Comparison of ENCODE assay signal across 14 cellular contexts in genomic region chr2:210727549-210727948, GRCh38.
"Had no signal": no experiment of that assay in that cellular context is flagged by ENCODE, and none has a peak within 500 bp of the region (broad histone marks: within the 10 kb centered on the region; RNA-seq: fewer than 3 reads in every experiment).

No MANE protein-coding gene starts in this region.

- H3K4me1 Mint-ChIP-seq: activated naive CD4-positive, alpha-beta T cell treated with anti-CD3 and anti-CD28 coated beads, Interleukin-2, amount 10 ng/mL, durations not matched to agents 7 days and 5 days; stimulated activated naive B cell treated with anti-CD40 and anti-IgM and Interleukin-4, amounts not matched to agents 10 μg/mL and 1 μg/mL and 100 μg/mL, for 72 hours had no signal

- H3K4me1 ChIP-seq: esophagus muscularis mucosa, right atrium auricular region, tibial artery, vagina had no signal

- H3K27ac ChIP-seq: esophagus muscularis mucosa, right atrium auricular region, tibial artery, vagina had no signal

- H3K4me3 Mint-ChIP-seq: activated naive CD4-positive, alpha-beta T cell treated with anti-CD3 and anti-CD28 coated beads, Interleukin-2, amount 10 ng/mL, durations not matched to agents 7 days and 5 days; mesothelial cell of epicardium; stimulated activated naive B cell treated with anti-CD40 and anti-IgM and Interleukin-4, amounts not matched to agents 10 μg/mL and 1 μg/mL and 100 μg/mL, for 72 hours had no signal

- ATAC-seq: activated CD4-positive, CD25-positive, alpha-beta regulatory T cell treated with anti-CD3 and anti-CD28 coated beads, Interleukin-2, amount 50 U/mL, for 24 hours; stimulated activated naive B cell treated with anti-CD40 and anti-IgM and Interleukin-4, amounts not matched to agents 10 μg/mL and 1 μg/mL and 100 μg/mL, for 72 hours had no signal

- H3K27me3 ChIP-seq: esophagus muscularis mucosa, right atrium auricular region, tibial artery, vagina had no signal

- DNase-seq: activated CD4-positive, alpha-beta T cell treated with anti-CD3 and anti-CD28 coated beads, Interleukin-2, amount 50 U/mL, for 4 hours; activated naive CD4-positive, alpha-beta T cell treated with anti-CD3 and anti-CD28 coated beads, Interleukin-2, amount 10 ng/mL, durations not matched to agents 7 days and 5 days; activated T-cell treated with anti-CD3 and anti-CD28 coated beads, Interleukin-2, amount 50 U/mL, for 1 hour; stimulated activated CD4-positive, alpha-beta T cell treated with anti-CD3 and anti-CD28 coated beads, Interleukin-4, amount 100 ng/mL, for 1 hour; stimulated activated naive B cell treated with anti-CD40 and anti-IgM and Interleukin-4, amounts not matched to agents 10 μg/mL and 1 μg/mL and 100 μg/mL, for 72 hours; tibial artery had no signal

- H3K36me3 Mint-ChIP-seq: activated naive CD4-positive, alpha-beta T cell treated with anti-CD3 and anti-CD28 coated beads, Interleukin-2, amount 10 ng/mL, durations not matched to agents 7 days and 5 days; mesothelial cell of epicardium; stimulated activated naive B cell treated with anti-CD40 and anti-IgM and Interleukin-4, amounts not matched to agents 10 μg/mL and 1 μg/mL and 100 μg/mL, for 72 hours had no signal

- H3K9me3 Mint-ChIP-seq: activated naive CD4-positive, alpha-beta T cell treated with anti-CD3 and anti-CD28 coated beads, Interleukin-2, amount 10 ng/mL, durations not matched to agents 7 days and 5 days; activated T-helper 2 cell treated with anti-CD3 and anti-CD28 coated beads, Interferon-gamma antibody, Interleukin-2, Interleukin-4, amounts not matched to agents 10 μg/mL and 5 μg/mL and 100 μg/mL, durations not matched to agents 14 hours and 24 hours and 36 hours; stimulated activated naive B cell treated with anti-CD40 and anti-IgM and Interleukin-4, amounts not matched to agents 10 μg/mL and 1 μg/mL and 100 μg/mL, for 72 hours had no signal

- H3K4me3 ChIP-seq: esophagus muscularis mucosa, lung, right atrium auricular region, tibial artery, vagina had no signal

- H3K27ac Mint-ChIP-seq: activated naive CD4-positive, alpha-beta T cell treated with anti-CD3 and anti-CD28 coated beads, Interleukin-2, amount 10 ng/mL, durations not matched to agents 7 days and 5 days; activated T-helper 2 cell treated with anti-CD3 and anti-CD28 coated beads, Interferon-gamma antibody, Interleukin-2, Interleukin-4, amounts not matched to agents 10 μg/mL and 5 μg/mL and 100 μg/mL, durations not matched to agents 14 hours and 24 hours and 36 hours; mesothelial cell of epicardium; progenitor cell of endocrine pancreas; stimulated activated naive B cell treated with anti-CD40 and anti-IgM and Interleukin-4, amounts not matched to agents 10 μg/mL and 1 μg/mL and 100 μg/mL, for 72 hours had no signal

- H3K36me3 ChIP-seq: esophagus muscularis mucosa, right atrium auricular region, tibial artery, vagina had no signal

- H3K27me3 Mint-ChIP-seq: activated naive CD4-positive, alpha-beta T cell treated with anti-CD3 and anti-CD28 coated beads, Interleukin-2, amount 10 ng/mL, durations not matched to agents 7 days and 5 days; progenitor cell of endocrine pancreas; stimulated activated naive B cell treated with anti-CD40 and anti-IgM and Interleukin-4, amounts not matched to agents 10 μg/mL and 1 μg/mL and 100 μg/mL, for 72 hours had no signal
